8 cellular contexts compared by ENCODE assay signal in the genomic region with DNA sequence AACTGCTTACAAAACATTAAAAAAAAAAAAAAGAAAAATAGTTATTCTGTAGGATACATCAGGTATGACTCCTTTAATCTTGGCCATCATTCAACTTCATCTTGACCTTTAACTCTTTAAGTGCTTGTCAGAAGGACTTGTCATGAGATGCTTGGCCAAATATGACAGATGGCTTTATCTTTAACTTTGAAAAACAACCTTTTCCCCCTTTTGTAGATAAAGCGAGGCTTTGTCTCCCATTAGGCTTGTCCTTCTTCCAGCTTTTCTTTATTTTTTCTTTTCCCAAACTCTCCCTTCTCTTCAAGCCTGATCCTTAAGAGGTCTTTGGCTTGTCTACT. TPM values are rescaled to one million over a fixed set of nuclear protein-coding genes. Genes with fewer than 3 reads are reported as not detected.
DNase-seq lines count a peak whose midpoint lies in the region; TF ChIP-seq lines count a peak whose summit lies in the region.

No MANE protein-coding gene starts in this region.

- 35 to 50% (median 47%) methylated on average over 1 of the region's 1 CpG for WGBS in adrenal gland, 4 donors

- H3K4me1 ChIP-seq in Caco-2 = peaks cover 30% of the 10 kb centered on the region
- peaks cover 31 to 46% of the 10 kb centered on the region in 2 donors for H3K4me1 ChIP-seq in adrenal gland (replicated peaks in 1 of 2)

- H3K27ac ChIP-seq in adrenal gland = peak overlapping the region in 2 of 5 donors; percentile 43 to 98

- BruUV-seq in Caco-2 (replicated peaks; lab: Mats Ljungman, UMichigan) = no TSS peak

- CTCF ChIA-PET in Caco-2 (lab: Charles Lee) = no interaction called here

- H3K4me3 ChIP-seq in Caco-2 (ENCODE audit: low read depth, low read length) (no peak overlapping the region), cardiac fibroblast (replicated peaks in 1 of 2; ENCODE audit: low read depth in 2 of 2, low read length in 2 of 2) (peak overlapping the region; percentile 6 to 97), adrenal gland (peak overlapping the region in 1 of 4 donors; percentile 97)
- H3K4me3 ChIP-seq in Jurkat, Clone E6-1 (ENCODE audit: low read length) = peak overlapping the region; percentile 56; the same call in 1 of the 2 replicates

- no peak for TF ChIP-seq CTCF in Caco-2 (IDR thresholded peaks at IDR 0.05; ENCODE audit: insufficient read depth in 1 of 2, low read depth in 1 of 2, low read length in 1 of 2, severe bottlenecking in 1 of 2, unreplicated experiment in 1 of 2)
- TF ChIP-seq CTCF in cardiac fibroblast (IDR thresholded peaks at IDR 0.05; ENCODE audit: low read depth, low read length) = no peak
- TF ChIP-seq CTCF in nephron progenitor cell (IDR thresholded peaks at IDR 0.05) = no peak
- TF ChIP-seq CTCF in adrenal gland (IDR thresholded peaks at IDR 0.05) = no peak

- POLR2A ChIA-PET in Caco-2 (lab: Charles Lee) = no interaction called here

- peak overlapping the region; percentile 93 for H3K4me3 Mint-ChIP-seq in Caco-2 (ENCODE audit: unreplicated experiment)
- peak overlapping the region; percentile 96 for H3K4me3 Mint-ChIP-seq in nephron progenitor cell

- H3K27me3 ChIP-seq in Caco-2 (replicated peaks; ENCODE audit: control insufficient read depth, insufficient read depth, low read length) = no peaks in the 10 kb centered on the region
- H3K27me3 ChIP-seq in adrenal gland = no peaks in the 10 kb centered on the region

- H3K9me3 ChIP-seq in Caco-2 = no peaks in the 10 kb centered on the region
- no peaks in the 10 kb centered on the region for H3K9me3 ChIP-seq in adrenal gland (replicated peaks in 1 of 3)

- no peak for DNase-seq in Caco-2
- no peak for DNase-seq in Jurkat, Clone E6-1 (ENCODE audit: low read depth, low spot score)
- DNase-seq in cardiac fibroblast (ENCODE audit: low read depth in 2 of 2) = no peak
- no peak for DNase-seq in nephron progenitor cell
- DNase-seq in superior temporal gyrus (ENCODE audit: extremely low spot score) = no peak
- no peak for DNase-seq in adrenal gland
- no peak for DNase-seq in hippocampal formation (lab: John Stamatoyannopoulos, UW)
- no peak for DNase-seq in activated CD8-positive, alpha-beta memory T cell treated with anti-CD3 and anti-CD28 coated beads for 24 hours

- H3K4me1 Mint-ChIP-seq in Caco-2 (ENCODE audit: low read depth, unreplicated experiment) (peaks cover 7% of the 10 kb centered on the region), nephron progenitor cell (peaks cover 59% of the 10 kb centered on the region)

- H3K36me3 ChIP-seq in Caco-2 (ENCODE audit: control insufficient read depth, insufficient read depth, low read length) (no peaks in the 10 kb centered on the region; the same call in 1 of the 2 replicates), adrenal gland (replicated peaks in 1 of 2) (peaks cover 0 to 13% of the 10 kb centered on the region in 2 donors)

- intact Hi-C loops in Caco-2 (cut with micrococcal nuclease; ENCODE audit: unreplicated experiment) = no loop called here
- intact Hi-C loops in adrenal gland (cut with DNase I) = no loop called here

- H3K9me3 Mint-ChIP-seq in Caco-2 (ENCODE audit: unreplicated experiment) (no peaks in the 10 kb centered on the region), nephron progenitor cell (no peaks in the 10 kb centered on the region)

- H3K36me3 Mint-ChIP-seq in Caco-2 (ENCODE audit: insufficient read depth, unreplicated experiment) (peaks cover 63% of the 10 kb centered on the region), nephron progenitor cell (ENCODE audit: low read depth) (peaks cover 57% of the 10 kb centered on the region)

- H3K27ac Mint-ChIP-seq in Caco-2 (ENCODE audit: unreplicated experiment) = no peak overlapping the region
- H3K27ac Mint-ChIP-seq in nephron progenitor cell = peak overlapping the region; percentile 34

- no peaks in the 10 kb centered on the region for H3K27me3 Mint-ChIP-seq in Caco-2 (ENCODE audit: insufficient read depth, unreplicated experiment)
- H3K27me3 Mint-ChIP-seq in nephron progenitor cell (ENCODE audit: low read depth, poor library complexity) = no peaks in the 10 kb centered on the region

- TF ChIP-seq POLR2A in adrenal gland (IDR thresholded peaks at IDR 0.05) = no peak

RNA-seq across cellular contexts. Expression of a gene that starts 2.3 kb away (rescaled TPM):
- total RNA-seq in Caco-2 (2022) (128 and 133 TPM in 2 replicates), adrenal gland (100 to 1,000 TPM in 6 of 8 donors, 10 to 100 TPM in 2; 65.8 to 139 (median 105) TPM)
- 197 TPM for polyA plus RNA-seq in Jurkat, Clone E6-1 (2012; ENCODE audit: insufficient read depth, insufficient read length)
- polyA plus RNA-seq in adrenal gland = 100 to 1,000 TPM in 1 of 3 donors, 10 to 100 TPM in 2; 90.0 to 190 (median 99.0) TPM

RNA-seq across cellular contexts. Expression of a gene that starts 18.2 kb away (rescaled TPM):
- total RNA-seq in Caco-2 (2022) = 89.8 and 93.7 TPM in 2 replicates
- 236 TPM for polyA plus RNA-seq in Jurkat, Clone E6-1 (2012; ENCODE audit: insufficient read depth, insufficient read length)
- 100 to 1,000 TPM in 7 of 8 donors, 10 to 100 TPM in 1; 57.6 to 175 (median 138) TPM for total RNA-seq in adrenal gland
- 100 to 1,000 TPM in 1 of 3 donors, 10 to 100 TPM in 2; 72.9 to 187 (median 81.0) TPM for polyA plus RNA-seq in adrenal gland
